In genomic region chr3:169404491-169404890, GRCh38 we compare ENCODE assay signal across 14 cellular contexts.
A peak's percentile ranks its signal among the peaks of the same experiment; 100 is the strongest.
DNase-seq lines count a peak whose midpoint lies in the region; ATAC-seq and TF ChIP-seq lines count a peak whose summit lies in the region.
"Had no signal": no experiment of that assay in that cellular context is flagged by ENCODE, and none has a peak within 500 bp of the region (broad histone marks: within the 10 kb centered on the region; RNA-seq: fewer than 3 reads in every experiment).

No MANE protein-coding gene starts in this region.

- peak overlapping the region; percentile 8; the same call in 1 of the 2 replicates for H3K27ac Mint-ChIP-seq in WTC11
- H3K27ac Mint-ChIP-seq in CD14-positive monocyte: no peak overlapping the region
- H3K27ac Mint-ChIP-seq: CD8-positive, alpha-beta memory T cell had no signal

- no peaks in the 10 kb centered on the region for H3K36me3 Mint-ChIP-seq in WTC11
- H3K36me3 Mint-ChIP-seq in CD14-positive monocyte: no peaks in the 10 kb centered on the region
- H3K36me3 Mint-ChIP-seq: CD8-positive, alpha-beta memory T cell had no signal

- POLR2A ChIA-PET in HEK293 (lab: Yijun Ruan, JAX): no interaction called here
- POLR2A ChIA-PET in WTC11 (lab: Charles Lee): interaction anchor here (1.1 kb wide), 1 partner anchor 170 kb away, joined by 3 read pairs; no protein-coding TSS in a partner anchor

- CTCF ChIA-PET in HEK293 (lab: Yijun Ruan, JAX) (interaction anchor here (0.9 kb wide), 1 partner anchor 13 kb away, joined by 4 read pairs; no protein-coding TSS in a partner anchor), WTC11 (lab: Charles Lee) (no interaction called here)

- H3K4me3 Mint-ChIP-seq in WTC11: no peak overlapping the region
- H3K4me3 Mint-ChIP-seq in CD14-positive monocyte: no peak overlapping the region
- H3K4me3 Mint-ChIP-seq: CD8-positive, alpha-beta memory T cell; H9 had no signal

- H3K27ac ChIP-seq in HEK293 (ENCODE audit: extremely low read depth, low read depth, low read length) (no peak overlapping the region; the same call in 1 of the 2 replicates), WERI-Rb-1 (no peak overlapping the region)

- H3K4me3 ChIP-seq in HEK293 (ENCODE audit: low read depth, low read length) (no peak overlapping the region), WERI-Rb-1 (ENCODE audit: low read depth, low read length) (no peak overlapping the region)

- H3K9me3 Mint-ChIP-seq in WTC11 (no peaks in the 10 kb centered on the region), CD14-positive monocyte (peaks cover 0 to 2% (median 0%) of the 10 kb centered on the region in 7 donors)
- H3K9me3 Mint-ChIP-seq: H9 had no signal

- peak; percentile 24 for DNase-seq in WTC11 (ENCODE audit: low spot score)
- DNase-seq in islet precursor cell: peak; percentile 51
- peak; percentile 84 for DNase-seq in retina
- DNase-seq in WERI-Rb-1: no peak
- DNase-seq in CD14-positive monocyte (ENCODE audit: low spot score): no peak
- DNase-seq in stimulated activated CD4-positive, alpha-beta T cell treated with anti-CD3 and anti-CD28 coated beads, Interleukin-2, amount 100 ng/mL, for 24 hours: no peak
- DNase-seq: CD8-positive, alpha-beta memory T cell; H9; Karpas-422; NCI-H1417; NCI-H1930; NCI-H2171; NCI-H524 had no signal

- H3K27me3 ChIP-seq in WERI-Rb-1 (ENCODE audit: insufficient read depth, low read depth, severe bottlenecking): no peaks in the 10 kb centered on the region

- H3K4me1 Mint-ChIP-seq in WTC11 (peaks cover 25% of the 10 kb centered on the region), CD14-positive monocyte (no peaks in the 10 kb centered on the region)
- H3K4me1 Mint-ChIP-seq: CD8-positive, alpha-beta memory T cell had no signal

- no peak for TF ChIP-seq CTCF in HEK293 (tag by site-specific recombination; IDR thresholded peaks at IDR 0.05)
- TF ChIP-seq CTCF in WTC11 (IDR thresholded peaks at IDR 0.05): no peak
- no peak for TF ChIP-seq CTCF in WERI-Rb-1 (IDR thresholded peaks at IDR 0.05; ENCODE audit: low read depth, low read length)
- TF ChIP-seq CTCF in CD14-positive monocyte (IDR thresholded peaks at IDR 0.05): no peak

- no peaks in the 10 kb centered on the region; the same call in 1 of the 2 replicates for H3K4me1 ChIP-seq in HEK293 (ENCODE audit: control insufficient read depth, insufficient read depth, low read length)

- intact Hi-C loops in CD14-positive monocyte (cut with micrococcal nuclease): no loop called here

- H3K9me3 ChIP-seq in HEK293 (ENCODE audit: control insufficient read depth, insufficient read depth, low read depth, low read length): no peaks in the 10 kb centered on the region
- H3K9me3 ChIP-seq in WERI-Rb-1 (ENCODE audit: severe bottlenecking): no peaks in the 10 kb centered on the region

- no peaks in the 10 kb centered on the region for H3K36me3 ChIP-seq in HEK293 (ENCODE audit: control insufficient read depth in 2 of 2, insufficient read depth in 1 of 2, low read length in 2 of 2)
- H3K36me3 ChIP-seq in WERI-Rb-1: no peaks in the 10 kb centered on the region

- ATAC-seq in WTC11: peak; percentile 80

- no peaks in the 10 kb centered on the region for H3K27me3 Mint-ChIP-seq in WTC11 (ENCODE audit: low read depth)
- peaks cover 2 to 7% (median 2%) of the 10 kb centered on the region in 3 donors for H3K27me3 Mint-ChIP-seq in CD14-positive monocyte (ENCODE audit: low read depth in 3 of 3)

TF ChIP-seq in HEK293, 187 proteins besides CTCF, POLR2A, EP300 and RAD21 (continues in another document):
- TF ChIP-seq ZNF76 (tag by site-specific recombination; IDR thresholded peaks at IDR 0.05; ENCODE audit: borderline replicate concordance, low read depth) (no peak), ZNF518A (tag by site-specific recombination; conservative IDR thresholded peaks at IDR 0.05; ENCODE audit: low read depth) (no peak)

TF ChIP-seq in WTC11, 78 proteins besides CTCF, POLR2A, EP300 and RAD21:
- TF ChIP-seq SP1 (CRISPR knock-in tag; conservative IDR thresholded peaks at IDR 0.05): no peak
- no peak for TF ChIP-seq ZSCAN18 (CRISPR knock-in tag; IDR thresholded peaks at IDR 0.05)
- no peak for TF ChIP-seq PRDM15 (CRISPR knock-in tag; IDR thresholded peaks at IDR 0.05)
- TF ChIP-seq ZNF232 (CRISPR knock-in tag; IDR thresholded peaks at IDR 0.05): no peak
- TF ChIP-seq NR3C1 (CRISPR knock-in tag; conservative IDR thresholded peaks at IDR 0.05; ENCODE audit: low read depth): no peak
- TF ChIP-seq ZNF263 (CRISPR knock-in tag; IDR thresholded peaks at IDR 0.05; ENCODE audit: low read depth): no peak
- TF ChIP-seq RORB (CRISPR knock-in tag; IDR thresholded peaks at IDR 0.05): no peak
- no peak for TF ChIP-seq MXD4 (CRISPR knock-in tag; IDR thresholded peaks at IDR 0.05; ENCODE audit: borderline replicate concordance)
- no peak for TF ChIP-seq KAT7 (CRISPR knock-in tag; IDR thresholded peaks at IDR 0.05; ENCODE audit: borderline replicate concordance)
- no peak for TF ChIP-seq ZNF138 (CRISPR knock-in tag; conservative IDR thresholded peaks at IDR 0.05)
- no peak for TF ChIP-seq ZBTB21 (CRISPR knock-in tag; IDR thresholded peaks at IDR 0.05; ENCODE audit: borderline replicate concordance)
- no peak for TF ChIP-seq ZMAT4 (CRISPR knock-in tag; IDR thresholded peaks at IDR 0.05)
- TF ChIP-seq CDX4 (CRISPR knock-in tag; IDR thresholded peaks at IDR 0.05; ENCODE audit: borderline replicate concordance): no peak
- no peak for TF ChIP-seq JUN (CRISPR knock-in tag; IDR thresholded peaks at IDR 0.05)
- TF ChIP-seq ZNF423 (CRISPR knock-in tag; IDR thresholded peaks at IDR 0.05): no peak
- no peak for TF ChIP-seq ZNF416 (CRISPR knock-in tag; IDR thresholded peaks at IDR 0.05)
- TF ChIP-seq ZNF396 (CRISPR knock-in tag; IDR thresholded peaks at IDR 0.05; ENCODE audit: borderline replicate concordance): no peak
- no peak for TF ChIP-seq TEAD1 (CRISPR knock-in tag; IDR thresholded peaks at IDR 0.05)
- TF ChIP-seq TEAD4 (CRISPR knock-in tag; IDR thresholded peaks at IDR 0.05): no peak

Comparison
In these comparisons a context has a peak if more than half of its experiments do, and no peak if none do; other contexts are left out.
1. DNase-seq: peak in WTC11 (single experiment), islet precursor cell (single experiment) and retina (single experiment); none in WERI-Rb-1 (single experiment), CD14-positive monocyte (single experiment) and stimulated activated CD4-positive, alpha-beta T cell treated with anti-CD3 and anti-CD28 coated beads, Interleukin-2, amount 100 ng/mL, for 24 hours (0 of 2).